In genomic region chr6:40953486-40953885, GRCh38 we compare ENCODE assay signal across 22 cellular contexts.
DNase-seq lines count a peak whose midpoint lies in the region; ATAC-seq and TF ChIP-seq lines count a peak whose summit lies in the region.
"Had no signal": no experiment of that assay in that cellular context is flagged by ENCODE, and none has a peak within 500 bp of the region (broad histone marks: within the 10 kb centered on the region; RNA-seq: fewer than 3 reads in every experiment).

No MANE protein-coding gene starts in this region.

- TF ChIP-seq POLR2A in stomach (IDR thresholded peaks at IDR 0.05): no peak

- H3K36me3 ChIP-seq in SJSA1 (no peaks in the 10 kb centered on the region), right atrium auricular region (no peaks in the 10 kb centered on the region), stomach (no peaks in the 10 kb centered on the region)

- TF ChIP-seq EP300 in stomach (IDR thresholded peaks at IDR 0.05): no peak

- TF ChIP-seq CTCF in AG09309 (IDR thresholded peaks at IDR 0.05; ENCODE audit: control insufficient read depth, insufficient read depth, low read depth, low read length, missing control alignments) (no peak), right atrium auricular region (IDR thresholded peaks at IDR 0.05) (no peak), stomach (IDR thresholded peaks at IDR 0.05) (no peak)

- H3K27ac ChIP-seq in SJSA1 (peak overlapping the region; percentile 47), right atrium auricular region (no peak overlapping the region), stomach (no peak overlapping the region)
- H3K27ac ChIP-seq: C4-2B, SK-N-MC had no signal

- intact Hi-C loops in stomach (cut with DNase I; ENCODE audit: low total_unique reads): no loop called here

- no peaks in the 10 kb centered on the region for H3K9me3 ChIP-seq in SJSA1 (replicated peaks)
- no peaks in the 10 kb centered on the region for H3K9me3 ChIP-seq in right atrium auricular region
- no peaks in the 10 kb centered on the region for H3K9me3 ChIP-seq in stomach
- H3K9me3 ChIP-seq: A549 had no signal

- 58 to 74% (median 62%) methylated on average over 4 of the region's 4 CpGs for WGBS in stomach, 5 donors

- peak; percentile 61 for DNase-seq in AG09309 (ENCODE audit: low read depth)
- peak; percentile 53 for DNase-seq in GM04503 (ENCODE audit: low read depth)
- peak in 1 of 2 experiments; percentile 53 for DNase-seq in SJSA1 (ENCODE audit: low read depth in 1 of 2, low spot score in 2 of 2)
- peak; percentile 30 for DNase-seq in fibroblast of peridontal ligament (ENCODE audit: extremely low read depth)
- DNase-seq in right atrium auricular region (ENCODE audit: low spot score): no peak
- DNase-seq in stomach: no peak
- DNase-seq: CD8-positive, alpha-beta memory T cell; GOT3; NCI-H1105; NCI-H146; NCI-H2029; NCI-H2171; NCI-H526; Right ventricle myocardium superior; T-cell had no signal

- H3K4me3 ChIP-seq in AG09309 (ENCODE audit: control insufficient read depth, low read depth, low read length) (no peak overlapping the region), SJSA1 (no peak overlapping the region), right atrium auricular region (no peak overlapping the region), stomach (no peak overlapping the region)
- H3K4me3 ChIP-seq: A549, GM12878, SK-N-MC had no signal

- H3K27me3 ChIP-seq in SJSA1 (replicated peaks): no peaks in the 10 kb centered on the region
- no peaks in the 10 kb centered on the region for H3K27me3 ChIP-seq in right atrium auricular region
- peaks cover 0 to 5% (median 0%) of the 10 kb centered on the region in 3 donors for H3K27me3 ChIP-seq in stomach

- ATAC-seq in GM21825 (IDR thresholded peaks at IDR 0.05; ENCODE audit: unreplicated experiment) (no peak), GM18868 (IDR thresholded peaks at IDR 0.05; ENCODE audit: unreplicated experiment) (no peak)
- ATAC-seq: A549, GM12878, HCT116, T-cell had no signal

- H3K4me1 ChIP-seq in SJSA1 (replicated peaks) (peaks cover 78% of the 10 kb centered on the region), right atrium auricular region (no peaks in the 10 kb centered on the region), stomach (peaks cover 0 to 4% (median 0%) of the 10 kb centered on the region in 4 donors)

Comparison
In these comparisons a context has a peak if more than half of its experiments do, and no peak if none do; other contexts are left out.
1. DNase-seq: peak in AG09309 (single experiment), GM04503 (single experiment) and fibroblast of peridontal ligament (single experiment); none in right atrium auricular region (single experiment) and stomach (single experiment).